ENCODE assay signal across 1 cellular context in the genomic region with DNA sequence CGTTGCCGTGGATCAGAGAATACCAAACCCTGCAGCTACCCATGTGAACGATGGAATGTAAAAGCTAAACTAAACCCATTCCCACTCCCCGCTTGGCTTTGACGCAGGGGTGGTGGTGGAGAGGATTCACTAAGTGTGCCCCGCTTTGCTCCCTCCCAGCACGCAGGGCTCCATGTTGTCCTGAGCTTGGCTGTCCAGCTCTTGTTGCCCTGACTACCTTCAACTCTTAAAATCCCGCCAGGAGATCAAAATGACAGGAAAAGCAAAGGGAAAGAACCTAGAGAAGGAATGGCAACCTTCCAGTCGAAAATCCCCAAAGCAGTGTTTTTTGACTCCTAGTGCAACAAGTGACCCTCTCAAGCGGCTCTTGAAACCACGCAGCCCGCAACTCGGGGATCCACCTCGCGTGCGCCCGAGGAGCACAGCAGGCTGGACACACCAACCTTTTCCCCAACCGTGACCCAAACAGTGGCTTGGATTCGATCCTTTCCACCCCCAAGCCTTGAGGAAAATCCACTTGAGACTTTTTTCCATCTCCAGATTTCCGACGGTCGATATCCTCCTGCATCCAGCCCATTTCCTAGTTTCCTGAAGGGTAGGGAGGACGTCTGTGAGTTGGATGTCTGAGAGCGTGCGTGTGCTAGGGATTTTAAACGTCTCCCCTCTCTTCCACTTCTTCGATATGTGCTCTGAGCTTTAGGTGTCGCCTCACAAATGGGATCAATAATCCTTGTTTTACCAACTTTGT.
A peak's percentile ranks its signal among the peaks of the same experiment; 100 is the strongest.
TF ChIP-seq lines count a peak whose summit lies in the region.

No MANE protein-coding gene starts in this region.

TF ChIP-seq in H1, 55 proteins besides CTCF, POLR2A, EP300 and RAD21:
- TF ChIP-seq POLR2AphosphoS5 (IDR thresholded peaks at IDR 0.05; ENCODE audit: low read depth, low read length) (no peak), RNF2 (IDR thresholded peaks at IDR 0.05; ENCODE audit: borderline replicate concordance, low read depth, low read length, missing control alignments, poor library complexity, severe bottlenecking) (peak; percentile 10), SUZ12 (IDR thresholded peaks at IDR 0.05; ENCODE audit: low read length) (peak; percentile 58; the same call in 1 of the 2 replicates)
